8 cellular contexts compared by ENCODE assay signal in genomic region chr17:43576563-43577229, GRCh38. TPM values are rescaled to one million over a fixed set of nuclear protein-coding genes. Genes with fewer than 3 reads are reported as not detected.
DNase-seq lines count a peak whose midpoint lies in the region; ATAC-seq, FAIRE-seq and TF ChIP-seq lines count a peak whose summit lies in the region.

No MANE protein-coding gene starts in this region.

- no peak overlapping the region for H2BK15ac ChIP-seq in H1 (ENCODE audit: low read length)
- H2BK15ac ChIP-seq in mesendoderm (replicated peaks; ENCODE audit: low read depth), result no peak overlapping the region

- 0 out of 2 replicates have a peak overlapping the region, but pooled peaks have one; percentile 72 for H2AFZ ChIP-seq in H1 (ENCODE audit: low read length)

- peak; percentile 81 for TF ChIP-seq CTCF in HEK293 (tag by site-specific recombination; IDR thresholded peaks at IDR 0.05)
- TF ChIP-seq CTCF in activated CD8-positive, alpha-beta T cell treated with anti-CD3 and anti-CD28 coated beads for 36 hours (IDR thresholded peaks at IDR 0.05), result peak; percentile 92
- TF ChIP-seq CTCF in H1 (IDR thresholded peaks at IDR 0.05; ENCODE audit: control extremely low read depth in 1 of 3, insufficient read depth in 1 of 3, low read depth in 1 of 3, low read length in 3 of 3), result peak; percentile 86 to 97 (median 91)

- no peak overlapping the region for H3K14ac ChIP-seq in H1 (ENCODE audit: insufficient read length)

- peaks cover 58% of the 10 kb centered on the region for H3K4me1 ChIP-seq in BLaER1
- H3K4me1 ChIP-seq in HEK293 (ENCODE audit: control insufficient read depth, insufficient read depth, low read length), result peaks cover 14% of the 10 kb centered on the region
- peaks cover 6 to 21% (median 13%) of the 10 kb centered on the region in 4 experiments; a peak in 5 of 7 replicates for H3K4me1 ChIP-seq in H1 (replicated peaks in 1 of 4; ENCODE audit: control insufficient read depth in 3 of 4, insufficient read depth in 4 of 4, low read length in 3 of 4)
- peaks cover 1% of the 10 kb centered on the region for H3K4me1 ChIP-seq in mesendoderm (ENCODE audit: control insufficient read depth, low read depth, low read length)

- POLR2A ChIA-PET in HEK293 (lab: Yijun Ruan, JAX) (interaction anchor here (3.3 kb wide), 1 partner anchor 97 kb away, joined by 16 read pairs; no protein-coding TSS in a partner anchor), H1 (lab: Charles Lee; ENCODE audit: partially characterized antibody) (interaction anchor here (0.7 to 1.9 kb wide), 9 partner anchors 14 to 103 kb away, joined by 3 to 11 read pairs (median 5); no protein-coding TSS in a partner anchor)
- POLR2A ChIA-PET in activated CD8-positive, alpha-beta T cell treated with anti-CD3 and anti-CD28 coated beads for 36 hours (lab: Charles Lee), result interaction anchor here (0.9 to 1.6 kb wide), 3 partner anchors 93 to 99 kb away, joined by 3 to 8 read pairs (median 4); partner anchors contain the start of gene DHX8

- TF ChIP-seq EP300 in H1 (IDR thresholded peaks at IDR 0.05; ENCODE audit: borderline replicate concordance in 1 of 2, low read depth in 2 of 2, low read length in 2 of 2), result no peak

- 0 out of 2 replicates have a peak overlapping the region, but pooled peaks have one; percentile 82 for H3K4me2 ChIP-seq in BLaER1
- peak overlapping the region; percentile 2 to 66; a peak in 3 of 4 replicates for H3K4me2 ChIP-seq in H1 (ENCODE audit: insufficient read depth in 1 of 2, low read depth in 2 of 2, low read length in 2 of 2)
- peak overlapping the region; percentile 27 for H3K4me2 ChIP-seq in mesendoderm (ENCODE audit: low read length)

- DNase-seq in NCI-H748 treated with DMSO at 0.1 percent for 48 hours (lab: John Stamatoyannopoulos, UW), result peak; percentile 24
- DNase-seq in activated CD8-positive, alpha-beta T cell treated with anti-CD3 and anti-CD28 coated beads for 36 hours, result peak; percentile 73
- peak; percentile 73 to 84 for DNase-seq in H1 (ENCODE audit: low read depth in 1 of 2, low spot score in 2 of 2)
- peak; percentile 90 for DNase-seq in mesendoderm
- peak; percentile 22 to 35 for DNase-seq in stimulated activated CD8-positive, alpha-beta memory T cell treated with anti-CD3 and anti-CD28 coated beads, Interleukin-4, amount 100 ng/mL, for 4 hours (ENCODE audit: low read depth in 2 of 2, low spot score in 1 of 2)

- H2BK5ac ChIP-seq in H1 (ENCODE audit: low read depth, low read length) (peak overlapping the region; percentile 40; the same call in 1 of the 2 replicates), mesendoderm (ENCODE audit: low read length) (no peak overlapping the region)

- intact Hi-C loops in activated CD8-positive, alpha-beta T cell treated with anti-CD3 and anti-CD28 coated beads for 36 hours (cut with micrococcal nuclease), result loop anchor here (10.0 kb wide), 1 partner anchor 188 kb away; no protein-coding TSS in a partner anchor

- H3K27ac ChIP-seq in BLaER1 (no peak overlapping the region), HEK293 (ENCODE audit: extremely low read depth, low read depth, low read length) (no peak overlapping the region), H1 (ENCODE audit: low read depth, low read length) (no peak overlapping the region), mesendoderm (ENCODE audit: low read depth, low read length) (no peak overlapping the region)

- H3K18ac ChIP-seq in H1 (ENCODE audit: extremely low read depth, low read length) (no peak overlapping the region), mesendoderm (ENCODE audit: low read length) (no peak overlapping the region)

- no peak overlapping the region for H4K8ac ChIP-seq in H1 (ENCODE audit: extremely low read depth, insufficient read depth, low read length)
- no peak overlapping the region for H4K8ac ChIP-seq in mesendoderm (ENCODE audit: low read depth, low read length)

- H2AK5ac ChIP-seq in H1 (ENCODE audit: low read depth, low read length), result no peak overlapping the region
- no peak overlapping the region for H2AK5ac ChIP-seq in mesendoderm (ENCODE audit: low read length)

- H2BK120ac ChIP-seq in H1 (replicated peaks; ENCODE audit: low read depth, low read length), result no peak overlapping the region
- H2BK120ac ChIP-seq in mesendoderm (ENCODE audit: low read depth, low read length), result no peak overlapping the region

- CTCF ChIA-PET in HEK293 (lab: Yijun Ruan, JAX), result interaction anchor here (0.6 to 9.5 kb wide), 73 partner anchors 9 to 863 kb away, joined by 3 to 132 read pairs (median 5); partner anchors contain the start of genes CD300LG, DHX8 and SOST
- CTCF ChIA-PET in activated CD8-positive, alpha-beta T cell treated with anti-CD3 and anti-CD28 coated beads for 36 hours (lab: Charles Lee), result interaction anchor here (0.7 to 4.4 kb wide), 55 partner anchors 9 to 467 kb away, joined by 3 to 32 read pairs (median 5); partner anchors contain the start of genes DHX8 and SOST
- CTCF ChIA-PET in H1 (lab: Charles Lee; ENCODE audit: partially characterized antibody), result interaction anchor here (0.6 to 12.3 kb wide), 61 partner anchors 8 to 1308 kb away, joined by 3 to 220 read pairs (median 5); partner anchors contain the start of genes CD300LG, DHX8 and SOST

- peak; percentile 77 for ATAC-seq in activated CD8-positive, alpha-beta T cell treated with anti-CD3 and anti-CD28 coated beads for 36 hours
- no peak for ATAC-seq in HG02610 (IDR thresholded peaks at IDR 0.05; ENCODE audit: unreplicated experiment)

- H4K20me1 ChIP-seq in BLaER1 (no peaks in the 10 kb centered on the region; the same call in 1 of the 2 replicates), H1 (replicated peaks in 1 of 2; ENCODE audit: control insufficient read depth in 1 of 2, insufficient read depth in 2 of 2, low read length in 2 of 2) (no peaks in the 10 kb centered on the region)

- no peak overlapping the region for H3K56ac ChIP-seq in H1 (replicated peaks; ENCODE audit: insufficient read length, low read depth, low read length)
- H3K56ac ChIP-seq in mesendoderm (ENCODE audit: low read length), result peak overlapping the region; percentile 38

- H4K5ac ChIP-seq in H1 (ENCODE audit: insufficient read length, low read depth, low read length) (peak overlapping the region; percentile 37), mesendoderm (ENCODE audit: low read length) (no peak overlapping the region)

- H3K79me1 ChIP-seq in H1 (ENCODE audit: low read depth, low read length) (no peaks in the 10 kb centered on the region), mesendoderm (ENCODE audit: low read length) (no peaks in the 10 kb centered on the region)

- H3K4ac ChIP-seq in H1 (replicated peaks; ENCODE audit: insufficient read length, low read depth, low read length) (peak overlapping the region; percentile 8), mesendoderm (ENCODE audit: low read depth, low read length) (no peak overlapping the region)

- H3K9me3 ChIP-seq in BLaER1, result no peaks in the 10 kb centered on the region
- H3K9me3 ChIP-seq in HEK293 (ENCODE audit: control insufficient read depth, insufficient read depth, low read depth, low read length), result no peaks in the 10 kb centered on the region
- H3K9me3 ChIP-seq in H1 (ENCODE audit: insufficient read depth in 2 of 2, low read depth in 1 of 2, low read length in 1 of 2), result no peaks in the 10 kb centered on the region

- no peak overlapping the region for H3K23ac ChIP-seq in H1 (ENCODE audit: insufficient read length)
- no peak overlapping the region for H3K23ac ChIP-seq in mesendoderm (ENCODE audit: low read length)

- H3K4me1 Mint-ChIP-seq in activated CD8-positive, alpha-beta T cell treated with anti-CD3 and anti-CD28 coated beads for 36 hours (ENCODE audit: low read depth), result peaks cover 12% of the 10 kb centered on the region

- WGBS in H1 (ENCODE audit: extremely low coverage in 1 of 2, insufficient coverage in 1 of 2, insufficient read length in 1 of 2, insufficient replicate concordance in 2 of 2, low coverage in 1 of 2, low lambda C conversion rate in 2 of 2, missing lambda C conversion rate in 1 of 2), 2 experiments, result 17% methylated on average over 10 of the region's 10 CpGs; no CpG with 5 or more reads in 1 of the 2 experiments
- WGBS in mesendoderm (ENCODE audit: extremely low coverage, insufficient coverage, low lambda C conversion rate), result no CpG with 5 or more reads among the region's 10 CpGs

- no peaks in the 10 kb centered on the region for H3K9me3 Mint-ChIP-seq in activated CD8-positive, alpha-beta T cell treated with anti-CD3 and anti-CD28 coated beads for 36 hours

- no peak overlapping the region for H3K4me3 Mint-ChIP-seq in activated CD8-positive, alpha-beta T cell treated with anti-CD3 and anti-CD28 coated beads for 36 hours

- H3K4me3 ChIP-seq in BLaER1 (no peak overlapping the region), HEK293 (ENCODE audit: low read depth, low read length) (no peak overlapping the region), H1 (ENCODE audit: extremely low read depth in 1 of 4, insufficient read depth in 2 of 4, low read depth in 3 of 4, low read length in 4 of 4) (peak overlapping the region in 3 of 4 experiments; percentile 28 to 46 (median 37); a peak in 3 of 8 replicates), mesendoderm (ENCODE audit: low read length) (no peak overlapping the region)

- H3K36me3 ChIP-seq in BLaER1, result no peaks in the 10 kb centered on the region
- H3K36me3 ChIP-seq in HEK293 (ENCODE audit: control insufficient read depth in 2 of 2, insufficient read depth in 1 of 2, low read length in 2 of 2), result no peaks in the 10 kb centered on the region
- H3K36me3 ChIP-seq in H1 (ENCODE audit: control insufficient read depth in 2 of 4, insufficient read depth in 4 of 4, low read length in 3 of 4), result no peaks in the 10 kb centered on the region
- H3K36me3 ChIP-seq in mesendoderm (ENCODE audit: control insufficient read depth, insufficient read depth, low read length), result no peaks in the 10 kb centered on the region

- H2BK20ac ChIP-seq in H1 (ENCODE audit: low read length), result no peak overlapping the region

- no peaks in the 10 kb centered on the region for H3K79me2 ChIP-seq in H1 (ENCODE audit: control insufficient read depth in 1 of 2, insufficient read depth in 2 of 2, low read length in 2 of 2)
- no peaks in the 10 kb centered on the region for H3K79me2 ChIP-seq in mesendoderm (ENCODE audit: control insufficient read depth, insufficient read depth, low read length)

- H3K27me3 Mint-ChIP-seq in activated CD8-positive, alpha-beta T cell treated with anti-CD3 and anti-CD28 coated beads for 36 hours, result peaks cover 2% of the 10 kb centered on the region

- H3K27me3 ChIP-seq in BLaER1 (no peaks in the 10 kb centered on the region), H1 (replicated peaks in 1 of 4; ENCODE audit: control insufficient read depth in 3 of 4, extremely low read depth in 1 of 4, insufficient read depth in 3 of 4, low read length in 3 of 4) (no peaks in the 10 kb centered on the region), mesendoderm (ENCODE audit: insufficient read depth, low read length, poor library complexity) (no peaks in the 10 kb centered on the region)

- H3K9ac ChIP-seq in BLaER1 (no peak overlapping the region), H1 (replicated peaks in 1 of 4; ENCODE audit: extremely low read depth in 1 of 4, low read depth in 3 of 4, low read length in 3 of 4) (no peak overlapping the region), mesendoderm (ENCODE audit: low read length) (no peak overlapping the region)

- peak; percentile 79 for FAIRE-seq in H1 (lab: Jason Lieb, UNC)

- no peak overlapping the region for H2BK12ac ChIP-seq in H1 (ENCODE audit: low read depth, low read length)

- H3K36me3 Mint-ChIP-seq in activated CD8-positive, alpha-beta T cell treated with anti-CD3 and anti-CD28 coated beads for 36 hours (ENCODE audit: low read depth), result no peaks in the 10 kb centered on the region

- no peak for TF ChIP-seq POLR2A in H1 (IDR thresholded peaks at IDR 0.05; ENCODE audit: control extremely low read depth in 1 of 2, low read depth in 2 of 2, low read length in 2 of 2)

- TF ChIP-seq RAD21 in H1 (IDR thresholded peaks at IDR 0.05 in 1 of 2, conservative IDR thresholded peaks at IDR 0.05 in 1 of 2; ENCODE audit: low read depth in 2 of 2, low read length in 2 of 2), result peak; percentile 99

- H4K91ac ChIP-seq in H1 (replicated peaks; ENCODE audit: insufficient read length, low read length), result no peak overlapping the region

- H3K27ac Mint-ChIP-seq in activated CD8-positive, alpha-beta T cell treated with anti-CD3 and anti-CD28 coated beads for 36 hours, result no peak overlapping the region

- H3K23me2 ChIP-seq in H1 (ENCODE audit: low read depth, low read length), result no peaks in the 10 kb centered on the region; the same call in 1 of the 2 replicates

RNA-seq across cellular contexts. Expression of gene ETV4, which starts 30.6 kb away (rescaled TPM):
- total RNA-seq in activated CD8-positive, alpha-beta T cell treated with anti-CD3 and anti-CD28 coated beads for 36 hours, result 1 to 10 TPM; 5.0 to 5.4 TPM
- 137 and 143 TPM in 2 replicates for total RNA-seq in H1 (2021; fragmentation: NEBNext Ultra II Directional; extraction: Animal tissue kit (Norgen Biotek cat#: 25700))
- 75.2 and 95.8 TPM in 2 replicates for polyA plus RNA-seq in H1 (2011; rRNA removed)
- polyA plus RNA-seq in H1 (2011; cell fraction: cytosol; rRNA removed), result 68.9 TPM
- 115 TPM for polyA plus RNA-seq in H1 (2011; cell fraction: nucleus; rRNA removed)
- 94.3 to 115 TPM (median 103 TPM) in 4 replicates for polyA plus RNA-seq in H1 (2012, experiment 1 of 2)
- polyA plus RNA-seq in H1 (2012, experiment 2 of 2), result 146 TPM
- polyA plus RNA-seq in H1 (2013, experiment 1 of 2), result 118 TPM
- polyA plus RNA-seq in H1 (2013, experiment 2 of 2), result 117 TPM
- 41.1 and 46.8 TPM in 2 replicates for polyA minus RNA-seq in H1 (2011; rRNA and poly(A)+ RNA removed)
- 52.2 TPM for polyA minus RNA-seq in H1 (2011; cell fraction: cytosol; rRNA and poly(A)+ RNA removed)
- 25.6 TPM for polyA minus RNA-seq in H1 (2011; cell fraction: nucleus; rRNA and poly(A)+ RNA removed)
- polyA plus RNA-seq in mesendoderm (2013, experiment 1 of 2), result 116 TPM
- polyA plus RNA-seq in mesendoderm (2013, experiment 2 of 2), result 119 TPM

Comparison
In these comparisons a context has a peak if more than half of its experiments do, and no peak if none do; other contexts are left out.
1. H3K4me2 ChIP-seq: peak in every context shown above with its lines; median percentile 82 in BLaER1; 34 in H1; 27 in mesendoderm.
2. H3K4me3 ChIP-seq: peak in H1 (3 of 4); none in BLaER1 (single experiment), HEK293 (single experiment) and mesendoderm (single experiment).
3. DNase-seq: peak in every context shown above with its lines; median percentile 90 in mesendoderm; 78 in H1; 73 in activated CD8-positive, alpha-beta T cell treated with anti-CD3 and anti-CD28 coated beads for 36 hours; 28 in stimulated activated CD8-positive, alpha-beta memory T cell treated with anti-CD3 and anti-CD28 coated beads, Interleukin-4, amount 100 ng/mL, for 4 hours; 24 in NCI-H748 treated with DMSO at 0.1 percent for 48 hours.
4. RNA of gene ETV4, which starts 30.6 kb away (total RNA-seq): 137 to 143 TPM in H1; 5.0 to 5.4 TPM in activated CD8-positive, alpha-beta T cell treated with anti-CD3 and anti-CD28 coated beads for 36 hours; every median in the first group is over 10 times any median in the second.
5. Peak in every context shown above with its lines, with median percentiles within 50 percentile points of each other: CTCF ChIP-seq.